6 cellular contexts compared by ENCODE assay signal in the genomic region with DNA sequence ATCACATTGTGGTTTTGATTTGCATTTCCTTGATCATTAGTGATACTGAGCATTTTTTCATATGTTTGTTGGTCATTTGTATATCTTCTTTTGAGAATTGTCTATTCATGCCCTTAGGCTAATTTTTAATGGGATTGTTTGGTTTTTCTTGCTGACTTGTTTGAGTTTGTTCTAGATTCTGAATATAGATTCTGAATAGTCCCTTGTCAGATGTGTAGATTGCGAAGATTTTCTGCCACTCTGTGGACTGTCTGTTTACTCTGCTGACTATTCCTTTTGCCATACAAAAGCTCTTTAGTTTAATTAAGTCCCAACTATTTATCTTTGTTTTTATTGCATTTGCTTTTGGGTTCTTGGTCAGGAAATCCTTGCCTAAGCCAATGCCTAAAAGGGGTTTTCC. TPM values are rescaled to one million over a fixed set of nuclear protein-coding genes. Genes with fewer than 3 reads are reported as not detected.
"Had no signal": no experiment of that assay in that cellular context is flagged by ENCODE, and none has a peak within 500 bp of the region (broad histone marks: within the 10 kb centered on the region; RNA-seq: fewer than 3 reads in every experiment).

No MANE protein-coding gene starts in this region.

RNA-seq across cellular contexts. Expression of gene TMCO5A, which starts 26.3 kb away (rescaled TPM):
- total RNA-seq: GM23248, GM23338, H1, H7, H9, HFFc6 had no signal
- polyA plus RNA-seq: GM23248, GM23338, H1 had no signal
